Comparison of ENCODE assay signal across 22 cellular contexts in genomic region chr14:101454229-101454628, GRCh38.
"Had no signal": no experiment of that assay in that cellular context is flagged by ENCODE, and none has a peak within 500 bp of the region (broad histone marks: within the 10 kb centered on the region; RNA-seq: fewer than 3 reads in every experiment).

No MANE protein-coding gene starts in this region.

- DNase-seq: activated CD4-positive, alpha-beta T cell treated with anti-CD3 and anti-CD28 coated beads for 36 hours; activated CD4-positive, alpha-beta T cell treated with anti-CD3 and anti-CD28 coated beads, Interleukin-2, amount 50 U/mL, for 4 hours; activated effector memory CD4-positive, alpha-beta T cell treated with Interleukin-2 at 50 U/mL for 16 hours; activated naive CD4-positive, alpha-beta T cell treated with anti-CD3 and anti-CD28 coated beads for 36 hours; activated naive CD8-positive, alpha-beta T cell treated with anti-CD3 and anti-CD28 coated beads, Interleukin-2, amount 10 ng/mL, durations not matched to agents 7 days and 5 days; activated T-cell treated with anti-CD3 and anti-CD28 coated beads, Interleukin-2, amount 50 U/mL, for 72 hours; amniotic stem cell; cortex of kidney; foreskin fibroblast; pancreas; psoas muscle; stimulated activated CD4-positive, alpha-beta T cell treated with anti-CD3 and anti-CD28 coated beads, Interleukin-1b, Interleukin-23, amount 100 ng/mL, for 48 hours; stimulated activated naive CD8-positive, alpha-beta T cell treated with anti-CD3 and anti-CD28 coated beads, Interleukin-15, amount 100 ng/mL, for 72 hours; T-helper 1 cell had no signal

- H3K9me3 ChIP-seq: pancreas, psoas muscle, right atrium auricular region, suprapubic skin, tibial nerve had no signal

- ATAC-seq: activated CD4-positive, alpha-beta T cell treated with anti-CD3 and anti-CD28 coated beads for 36 hours; activated T-cell treated with anti-CD3 and anti-CD28 coated beads, Interleukin-2, amount 50 U/mL, for 72 hours; left lobe of liver; naive thymus-derived CD8-positive, alpha-beta T cell; pancreas; psoas muscle; stimulated activated naive CD8-positive, alpha-beta T cell treated with anti-CD3 and anti-CD28 coated beads, Interleukin-15, amount 100 ng/mL, for 72 hours; WTC11 had no signal

- H3K4me3 ChIP-seq: lung, pancreas, psoas muscle, right atrium auricular region, suprapubic skin, tibial nerve had no signal

- H3K4me1 ChIP-seq: psoas muscle had no signal

- H3K27ac ChIP-seq: epithelial cell of prostate, pancreas, psoas muscle, right atrium auricular region, suprapubic skin, tibial nerve had no signal

- H3K36me3 ChIP-seq: pancreas, right atrium auricular region, suprapubic skin, tibial nerve had no signal
